Comparison of ENCODE assay signal across 8 cellular contexts in the genomic region with DNA sequence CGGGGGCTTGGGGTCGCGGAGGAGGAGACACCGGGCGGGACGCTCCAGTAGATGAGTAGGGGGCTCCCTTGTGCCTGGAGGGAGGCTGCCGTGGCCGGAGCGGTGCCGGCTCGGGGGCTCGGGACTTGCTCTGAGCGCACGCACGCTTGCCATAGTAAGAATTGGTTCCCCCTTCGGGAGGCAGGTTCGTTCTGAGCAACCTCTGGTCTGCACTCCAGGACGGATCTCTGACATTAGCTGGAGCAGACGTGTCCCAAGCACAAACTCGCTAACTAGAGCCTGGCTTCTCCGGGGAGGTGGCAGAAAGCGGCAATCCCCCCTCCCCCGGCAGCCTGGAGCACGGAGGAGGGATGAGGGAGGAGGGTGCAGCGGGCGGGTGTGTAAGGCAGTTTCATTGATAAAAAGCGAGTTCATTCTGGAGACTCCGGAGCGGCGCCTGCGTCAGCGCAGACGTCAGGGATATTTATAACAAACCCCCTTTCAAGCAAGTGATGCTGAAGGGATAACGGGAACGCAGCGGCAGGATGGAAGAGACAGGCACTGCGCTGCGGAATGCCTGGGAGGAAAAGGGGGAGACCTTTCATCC. TPM values are rescaled to one million over a fixed set of nuclear protein-coding genes. Genes with fewer than 3 reads are reported as not detected.
DNase-seq lines count a peak whose midpoint lies in the region; ATAC-seq and TF ChIP-seq lines count a peak whose summit lies in the region.

No MANE protein-coding gene starts in this region.

- peak overlapping the region; percentile 87 to 99 (median 96) for H3K27ac ChIP-seq in spleen

- peak overlapping the region; percentile 95 for H3K4me3 Mint-ChIP-seq in central memory CD8-positive, alpha-beta T cell

- peaks cover 76% of the 10 kb centered on the region for H3K36me3 Mint-ChIP-seq in central memory CD8-positive, alpha-beta T cell (ENCODE audit: insufficient read depth)

- H3K9me3 Mint-ChIP-seq in central memory CD8-positive, alpha-beta T cell, result no peaks in the 10 kb centered on the region

- peaks cover 55% of the 10 kb centered on the region for H3K4me1 Mint-ChIP-seq in central memory CD8-positive, alpha-beta T cell

- peaks cover 31% of the 10 kb centered on the region for H3K27me3 Mint-ChIP-seq in central memory CD8-positive, alpha-beta T cell

- H3K4me3 ChIP-seq in GM12865 (ENCODE audit: low read depth, low read length) (peak overlapping the region; percentile 62), LNCaP clone FGC (ENCODE audit: low read depth, low read length) (peak overlapping the region; percentile 56), spleen (peak overlapping the region; percentile 54 to 81 (median 64))

- TF ChIP-seq POLR2A in spleen (IDR thresholded peaks at IDR 0.05), result peak in 2 of 3 donors; percentile 15

- peaks cover 0 to 41% (median 8%) of the 10 kb centered on the region in 7 donors for H3K27me3 ChIP-seq in spleen (replicated peaks in 1 of 7)

- no peak for TF ChIP-seq CTCF in GM12865 (IDR thresholded peaks at IDR 0.05; ENCODE audit: insufficient read depth, low read depth, low read length, missing control alignments)
- no peak for TF ChIP-seq CTCF in LNCaP clone FGC (IDR thresholded peaks at IDR 0.05; ENCODE audit: control insufficient read depth, extremely low read depth, insufficient read depth)
- no peak for TF ChIP-seq CTCF in spleen (IDR thresholded peaks at IDR 0.05 in 8 of 11, conservative IDR thresholded peaks at IDR 0.05 in 3 of 11)

- ATAC-seq in central memory CD8-positive, alpha-beta T cell (replicated peaks; ENCODE audit: extremely low read depth, poor library complexity, severe bottlenecking), result no peak
- no peak for ATAC-seq in HG02763 (IDR thresholded peaks at IDR 0.05; ENCODE audit: unreplicated experiment)

- H3K36me3 ChIP-seq in spleen, result peaks cover 0 to 27% (median 10%) of the 10 kb centered on the region in 6 donors

- H3K27ac Mint-ChIP-seq in central memory CD8-positive, alpha-beta T cell (ENCODE audit: low read depth), result peak overlapping the region; percentile 98

- H3K4me1 ChIP-seq in spleen, result peaks cover 29 to 92% (median 59%) of the 10 kb centered on the region in 6 donors

- intact Hi-C loops in spleen (cut with DNase I; ENCODE audit: low total_unique reads), result no loop called here

- WGBS in spleen, 5 donors, result 0 to 1% (median 1%) methylated on average over 32 to 38 of the region's 38 CpGs

- H3K9me3 ChIP-seq in spleen, result no peaks in the 10 kb centered on the region

- DNase-seq in GM12865 (ENCODE audit: low read depth) (peak; percentile 15), LNCaP clone FGC (ENCODE audit: low read depth) (no peak), T1000 (lab: John Stamatoyannopoulos, UW) (peak; percentile 43), kidney glomerular epithelial cell (lab: John Stamatoyannopoulos, UW) (peak; percentile 25), spleen (peak; percentile 89), cerebellar nuclear complex (lab: John Stamatoyannopoulos, UW) (no peak)
- peak in 1 of 2 donors; percentile 62 for DNase-seq in central memory CD8-positive, alpha-beta T cell (ENCODE audit: low spot score in 2 of 2)

RNA-seq across cellular contexts. Expression of gene FOS, which starts 0.6 kb away (rescaled TPM):
- 100 to 1,000 TPM in 5 of 7 donors, 10 to 100 TPM in 2; 46.0 to 414 (median 192) TPM for total RNA-seq in spleen
- polyA plus RNA-seq in spleen, result 10 to 100 TPM; 18.8 to 32.9 (median 20.2) TPM

Comparison
In these comparisons a context has a peak if more than half of its experiments do, and no peak if none do; other contexts are left out.
1. DNase-seq: peak in GM12865 (single experiment), T1000 (single experiment), kidney glomerular epithelial cell (single experiment) and spleen (single experiment); none in LNCaP clone FGC (single experiment) and cerebellar nuclear complex (0 of 2).
2. Peak in every context shown above with its lines, with median percentiles within 50 percentile points of each other: H3K4me3 ChIP-seq.